Comparison of ENCODE assay signal across 34 cellular contexts in genomic region chr6:130373992-130374391, GRCh38. TPM values are rescaled to one million over a fixed set of nuclear protein-coding genes. Genes with fewer than 3 reads are reported as not detected.
"Had no signal": no experiment of that assay in that cellular context is flagged by ENCODE, and none has a peak within 500 bp of the region (broad histone marks: within the 10 kb centered on the region; RNA-seq: fewer than 3 reads in every experiment).

No MANE protein-coding gene starts in this region.

- H3K4me3 Mint-ChIP-seq: activated CD4-positive, alpha-beta memory T cell treated with anti-CD3 and anti-CD28 coated beads for 36 hours; activated CD4-positive, alpha-beta T cell treated with anti-CD3 and anti-CD28 coated beads for 36 hours; activated CD4-positive, alpha-beta T cell treated with anti-CD3 and anti-CD28 coated beads, Interleukin-2, amount 10 ng/mL, durations not matched to agents 24 days and 14 days; activated CD8-positive, alpha-beta memory T cell treated with anti-CD3 and anti-CD28 coated beads, Interleukin-2, amount 10 ng/mL, durations not matched to agents 7 days and 5 days; activated CD8-positive, alpha-beta T cell treated with anti-CD3 and anti-CD28 coated beads, Interleukin-2, amount 10 ng/mL, durations not matched to agents 7 days and 5 days; activated naive CD4-positive, alpha-beta T cell treated with anti-CD3 and anti-CD28 coated beads for 36 hours; activated naive CD8-positive, alpha-beta T cell treated with anti-CD3 and anti-CD28 coated beads, Interleukin-2, amount 10 ng/mL, durations not matched to agents 7 days and 5 days; activated T-helper 1 cell treated with anti-CD3 and anti-CD28 coated beads, Interleukin-12 subunit alpha, Interleukin-12 subunit beta, Interleukin-2, Interleukin-4 antibody, amounts not matched to agents 30 ng/mL and 10 ng/mL and 1 ng/mL, durations not matched to agents 14 hours and 24 hours and 36 hours; brain; central memory CD8-positive, alpha-beta T cell; dendritic cell treated with granulocyte-macrophage colony-stimulating factor and Interleukin-4, amounts not matched to agents 40 ng/mL and 50 ng/mL, for 4 days; endodermal cell; T-helper 17 cell; T-helper 2 cell treated with Interferon-gamma antibody and Interleukin-4, amounts not matched to agents 5 μg/mL and 100 μg/mL, for 36 hours had no signal

- H3K9me3 Mint-ChIP-seq: activated CD4-positive, alpha-beta memory T cell treated with anti-CD3 and anti-CD28 coated beads for 36 hours; activated CD4-positive, alpha-beta T cell treated with anti-CD3 and anti-CD28 coated beads, Interleukin-2, amount 10 ng/mL, durations not matched to agents 24 days and 14 days; activated naive CD4-positive, alpha-beta T cell treated with anti-CD3 and anti-CD28 coated beads for 36 hours; activated naive CD4-positive, alpha-beta T cell treated with anti-CD3 and anti-CD28 coated beads, Interleukin-2, amount 50 U/mL, for 72 hours; activated naive CD8-positive, alpha-beta T cell treated with anti-CD3 and anti-CD28 coated beads, Interleukin-2, amount 10 ng/mL, durations not matched to agents 7 days and 5 days; activated T-helper 1 cell treated with anti-CD3 and anti-CD28 coated beads, Interleukin-12 subunit alpha, Interleukin-12 subunit beta, Interleukin-2, Interleukin-4 antibody, amounts not matched to agents 30 ng/mL and 10 ng/mL and 1 ng/mL, durations not matched to agents 14 hours and 24 hours and 36 hours; activated T-helper 2 cell treated with anti-CD3 and anti-CD28 coated beads, Interferon-gamma antibody, Interleukin-2, Interleukin-4, amounts not matched to agents 10 μg/mL and 5 μg/mL and 100 μg/mL, durations not matched to agents 14 hours and 24 hours and 36 hours; central memory CD8-positive, alpha-beta T cell; dendritic cell treated with granulocyte-macrophage colony-stimulating factor and Interleukin-4, amounts not matched to agents 40 ng/mL and 50 ng/mL, for 4 days; endodermal cell; T-helper 2 cell treated with Interferon-gamma antibody and Interleukin-4, amounts not matched to agents 5 μg/mL and 100 μg/mL, for 36 hours had no signal

- H3K27ac ChIP-seq: ascending aorta, coronary artery, dorsolateral prefrontal cortex, gastrocnemius medialis, heart right ventricle, WERI-Rb-1 had no signal

- H3K36me3 Mint-ChIP-seq: activated CD4-positive, alpha-beta memory T cell treated with anti-CD3 and anti-CD28 coated beads for 36 hours; activated naive CD4-positive, alpha-beta T cell treated with anti-CD3 and anti-CD28 coated beads, Interleukin-2, amount 50 U/mL, for 72 hours; activated naive CD8-positive, alpha-beta T cell treated with anti-CD3 and anti-CD28 coated beads, Interleukin-2, amount 10 ng/mL, durations not matched to agents 7 days and 5 days had no signal

- H3K27me3 ChIP-seq: ascending aorta, gastrocnemius medialis had no signal

- H3K27me3 Mint-ChIP-seq: activated CD4-positive, alpha-beta memory T cell treated with anti-CD3 and anti-CD28 coated beads for 36 hours; activated CD4-positive, alpha-beta T cell treated with anti-CD3 and anti-CD28 coated beads for 36 hours; central memory CD8-positive, alpha-beta T cell; T-helper 17 cell had no signal

- H3K9me3 ChIP-seq: ascending aorta, gastrocnemius medialis, heart right ventricle had no signal

- DNase-seq: activated CD4-positive, alpha-beta memory T cell treated with anti-CD3 and anti-CD28 coated beads for 36 hours; activated CD4-positive, alpha-beta T cell treated with anti-CD3 and anti-CD28 coated beads for 36 hours; activated CD4-positive, alpha-beta T cell treated with anti-CD3 and anti-CD28 coated beads, Interleukin-2, amount 10 ng/mL, durations not matched to agents 24 days and 14 days; activated CD4-positive, CD25-positive, alpha-beta regulatory T cell; activated CD4-positive, CD25-positive, alpha-beta regulatory T cell treated with anti-CD3 and anti-CD28 coated beads, Interleukin-2, amount 50 U/mL, for 72 hours; activated CD8-positive, alpha-beta memory T cell treated with anti-CD3 and anti-CD28 coated beads, Interleukin-2, amount 10 ng/mL, durations not matched to agents 7 days and 5 days; activated CD8-positive, alpha-beta memory T cell treated with anti-CD3 and anti-CD28 coated beads, Interleukin-2, amount 50 U/mL, for 4 hours; activated CD8-positive, alpha-beta T cell treated with anti-CD3 and anti-CD28 coated beads, Interleukin-2, amount 10 ng/mL, durations not matched to agents 7 days and 5 days; activated effector memory CD4-positive, alpha-beta T cell treated with anti-CD3 and anti-CD28 coated beads, Interleukin-2, amount 50 U/mL, for 16 hours; activated naive CD4-positive, alpha-beta T cell treated with anti-CD3 and anti-CD28 coated beads for 36 hours; activated naive CD8-positive, alpha-beta T cell treated with anti-CD3 and anti-CD28 coated beads, Interleukin-2, amount 10 ng/mL, durations not matched to agents 7 days and 5 days; activated T-cell treated with anti-CD3 and anti-CD28 coated beads, Interleukin-2, amount 50 U/mL, for 1 hour; activated T-cell treated with anti-CD3 and anti-CD28 coated beads, Interleukin-2, amount 50 U/mL, for 48 hours; dorsolateral prefrontal cortex; effector memory CD4-positive, alpha-beta T cell; endodermal cell; foreskin fibroblast; gastrocnemius medialis; heart right ventricle; T-helper 1 cell; T-helper 17 cell; T1000; WERI-Rb-1 had no signal

- H3K4me1 Mint-ChIP-seq: activated CD4-positive, alpha-beta T cell treated with anti-CD3 and anti-CD28 coated beads for 36 hours; central memory CD8-positive, alpha-beta T cell had no signal

- FAIRE-seq: bronchial epithelial cell had no signal

- H3K4me1 ChIP-seq: ascending aorta, gastrocnemius medialis, heart right ventricle had no signal

- H3K36me3 ChIP-seq: ascending aorta, gastrocnemius medialis, heart right ventricle, WERI-Rb-1 had no signal

- H3K4me3 ChIP-seq: ascending aorta, coronary artery, dorsolateral prefrontal cortex, gastrocnemius medialis, heart right ventricle had no signal

- H3K27ac Mint-ChIP-seq: activated CD4-positive, alpha-beta memory T cell treated with anti-CD3 and anti-CD28 coated beads for 36 hours; activated CD4-positive, alpha-beta T cell treated with anti-CD3 and anti-CD28 coated beads for 36 hours; activated CD4-positive, alpha-beta T cell treated with anti-CD3 and anti-CD28 coated beads, Interleukin-2, amount 10 ng/mL, durations not matched to agents 24 days and 14 days; activated CD8-positive, alpha-beta memory T cell treated with anti-CD3 and anti-CD28 coated beads, Interleukin-2, amount 10 ng/mL, durations not matched to agents 7 days and 5 days; activated CD8-positive, alpha-beta T cell treated with anti-CD3 and anti-CD28 coated beads, Interleukin-2, amount 10 ng/mL, durations not matched to agents 7 days and 5 days; activated naive CD4-positive, alpha-beta T cell treated with anti-CD3 and anti-CD28 coated beads for 36 hours; activated naive CD4-positive, alpha-beta T cell treated with anti-CD3 and anti-CD28 coated beads, Interleukin-2, amount 50 U/mL, for 72 hours; activated naive CD8-positive, alpha-beta T cell treated with anti-CD3 and anti-CD28 coated beads, Interleukin-2, amount 10 ng/mL, durations not matched to agents 7 days and 5 days; activated T-helper 1 cell treated with anti-CD3 and anti-CD28 coated beads, Interleukin-12 subunit alpha, Interleukin-12 subunit beta, Interleukin-2, Interleukin-4 antibody, amounts not matched to agents 30 ng/mL and 10 ng/mL and 1 ng/mL, durations not matched to agents 14 hours and 24 hours and 36 hours; activated T-helper 2 cell treated with anti-CD3 and anti-CD28 coated beads, Interferon-gamma antibody, Interleukin-2, Interleukin-4, amounts not matched to agents 10 μg/mL and 5 μg/mL and 100 μg/mL, durations not matched to agents 14 hours and 24 hours and 36 hours; brain; dendritic cell treated with granulocyte-macrophage colony-stimulating factor and Interleukin-4, amounts not matched to agents 40 ng/mL and 50 ng/mL, for 4 days; endodermal cell; T-helper 17 cell; T-helper 2 cell treated with Interferon-gamma antibody and Interleukin-4, amounts not matched to agents 5 μg/mL and 100 μg/mL, for 36 hours had no signal

- ATAC-seq: activated CD4-positive, alpha-beta T cell treated with anti-CD3 and anti-CD28 coated beads for 36 hours; activated CD8-positive, alpha-beta memory T cell treated with anti-CD3 and anti-CD28 coated beads, Interleukin-2, amount 10 ng/mL, durations not matched to agents 7 days and 5 days; activated CD8-positive, alpha-beta T cell treated with anti-CD3 and anti-CD28 coated beads, Interleukin-2, amount 10 ng/mL, durations not matched to agents 7 days and 5 days; activated naive CD4-positive, alpha-beta T cell treated with anti-CD3 and anti-CD28 coated beads, Interleukin-2, amount 50 U/mL, for 72 hours; esophagus mucosa; gastrocnemius medialis; heart right ventricle; T-helper 17 cell had no signal

RNA-seq across cellular contexts. Expression of gene TMEM200A, which starts 8.2 kb away (rescaled TPM):
- total RNA-seq: activated naive CD4-positive, alpha-beta T cell treated with anti-CD3 and anti-CD28 coated beads for 36 hours had no signal
